ENCODE assay signal across 31 cellular contexts in genomic region chr14:98889836-98890185, GRCh38.
"Had no signal": no experiment of that assay in that cellular context is flagged by ENCODE, and none has a peak within 500 bp of the region (broad histone marks: within the 10 kb centered on the region; RNA-seq: fewer than 3 reads in every experiment).

No MANE protein-coding gene starts in this region.

- H3K36me3 ChIP-seq: adrenal gland, brain microvascular endothelial cell, breast epithelium, WERI-Rb-1 had no signal

- DNase-seq: activated CD4-positive, alpha-beta memory T cell treated with anti-CD3 and anti-CD28 coated beads, Interleukin-2, amount 10 ng/mL, durations not matched to agents 7 days and 5 days; activated CD4-positive, alpha-beta T cell treated with anti-CD3 and anti-CD28 coated beads for 1 hour; activated CD4-positive, alpha-beta T cell treated with anti-CD3 and anti-CD28 coated beads for 36 hours; activated CD4-positive, alpha-beta T cell treated with anti-CD3 and anti-CD28 coated beads for 48 hours; activated CD4-positive, alpha-beta T cell treated with anti-CD3 and anti-CD28 coated beads, Interleukin-2, amount 10 ng/mL, durations not matched to agents 7 days and 5 days; activated CD4-positive, alpha-beta T cell treated with anti-CD3 and anti-CD28 coated beads, Interleukin-2, amount 50 U/mL, for 48 hours; activated CD4-positive, CD25-positive, alpha-beta regulatory T cell; activated CD8-positive, alpha-beta memory T cell treated with anti-CD3 and anti-CD28 coated beads for 24 hours; activated CD8-positive, alpha-beta memory T cell treated with anti-CD3 and anti-CD28 coated beads, Interleukin-2, amount 10 ng/mL, durations not matched to agents 7 days and 5 days; activated CD8-positive, alpha-beta memory T cell treated with anti-CD3 and anti-CD28 coated beads, Interleukin-2, amount 50 U/mL, for 48 hours; activated CD8-positive, alpha-beta T cell treated with anti-CD3 and anti-CD28 coated beads, Interleukin-2, amount 10 ng/mL, durations not matched to agents 7 days and 5 days; activated effector memory CD4-positive, alpha-beta T cell treated with Interleukin-2 at 50 U/mL for 16 hours; activated gamma-delta T cell; activated naive CD4-positive, alpha-beta T cell treated with anti-CD3 and anti-CD28 coated beads, Interleukin-2, amount 10 ng/mL, durations not matched to agents 7 days and 5 days; activated naive CD4-positive, alpha-beta T cell treated with Interleukin-2 at 50 U/mL for 16 hours; activated naive CD8-positive, alpha-beta T cell treated with anti-CD3 and anti-CD28 coated beads, Interleukin-2, amount 10 ng/mL, durations not matched to agents 7 days and 5 days; activated T-cell treated with anti-CD3 and anti-CD28 coated beads, Interleukin-2, amount 50 U/mL, for 24 hours; activated T-cell treated with anti-CD3 and anti-CD28 coated beads, Interleukin-2, amount 50 U/mL, for 48 hours; adrenal gland; amniotic stem cell; body of pancreas; brain microvascular endothelial cell; central memory CD4-positive, alpha-beta T cell; T-helper 1 cell; T-helper 2 cell; T-helper 9 cell; WERI-Rb-1 had no signal

- H3K4me3 ChIP-seq: adrenal gland, body of pancreas, breast epithelium had no signal

- FAIRE-seq: astrocyte, TTC549 had no signal

- ATAC-seq: activated CD4-positive, alpha-beta T cell treated with anti-CD3 and anti-CD28 coated beads for 36 hours; activated CD4-positive, CD25-positive, alpha-beta regulatory T cell treated with anti-CD3 and anti-CD28 coated beads, Interleukin-2, amount 50 U/mL, for 24 hours; activated CD8-positive, alpha-beta memory T cell treated with anti-CD3 and anti-CD28 coated beads, Interleukin-2, amount 10 ng/mL, durations not matched to agents 7 days and 5 days; activated CD8-positive, alpha-beta T cell treated with anti-CD3 and anti-CD28 coated beads, Interleukin-2, amount 10 ng/mL, durations not matched to agents 7 days and 5 days; body of pancreas had no signal

- H3K27ac ChIP-seq: adrenal gland, body of pancreas, brain microvascular endothelial cell, breast epithelium, WERI-Rb-1 had no signal

- H3K4me1 ChIP-seq: adrenal gland, breast epithelium had no signal

- H3K27me3 ChIP-seq: adrenal gland, body of pancreas, brain microvascular endothelial cell, breast epithelium had no signal

- H3K9me3 ChIP-seq: adrenal gland, body of pancreas, breast epithelium had no signal
